In the genomic region with DNA sequence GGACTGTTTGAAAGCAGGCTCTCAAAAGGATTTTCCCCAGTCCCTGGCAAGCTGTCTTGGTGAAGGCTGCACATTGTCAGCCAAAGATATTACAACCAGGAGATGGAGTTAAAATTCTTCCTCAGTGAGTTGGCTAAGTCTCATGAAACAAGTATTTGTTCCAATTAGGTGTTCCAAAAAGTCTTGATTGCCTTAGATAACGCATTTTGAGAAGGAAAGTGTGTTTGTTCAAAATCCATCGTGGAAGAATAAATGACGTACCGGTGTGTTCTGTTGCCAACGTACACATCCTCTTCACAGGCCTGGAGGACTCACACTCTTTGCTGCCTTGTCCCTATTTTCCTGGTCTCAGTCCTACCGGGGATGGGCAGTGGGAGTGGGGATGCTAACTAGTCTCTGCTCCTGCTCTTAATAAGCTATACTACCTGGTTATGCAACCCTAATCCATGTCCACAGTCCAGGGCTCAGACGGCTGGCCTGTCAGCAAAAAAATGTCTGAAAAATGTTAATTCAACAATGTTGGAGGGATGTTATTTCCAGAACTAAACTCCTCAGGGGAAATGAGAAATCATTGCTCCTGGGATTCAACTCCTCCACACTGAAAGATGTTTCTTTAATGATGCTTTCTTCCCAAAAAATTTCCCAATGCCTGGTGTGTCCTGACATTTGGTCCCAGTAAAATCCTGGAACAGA, we compare ENCODE assay signal across 12 cellular contexts.
DNase-seq lines count a peak whose midpoint lies in the region; ATAC-seq and TF ChIP-seq lines count a peak whose summit lies in the region.
"Had no signal": no experiment of that assay in that cellular context is flagged by ENCODE, and none has a peak within 500 bp of the region (broad histone marks: within the 10 kb centered on the region; RNA-seq: fewer than 3 reads in every experiment).

No MANE protein-coding gene starts in this region.

- H3K4me1 Mint-ChIP-seq in type B pancreatic cell (ENCODE audit: unreplicated experiment), result peaks cover 8% of the 10 kb centered on the region

- H3K27me3 Mint-ChIP-seq in type B pancreatic cell, result no peaks in the 10 kb centered on the region
- H3K27me3 Mint-ChIP-seq: dendritic cell treated with granulocyte-macrophage colony-stimulating factor and Interleukin-4, amounts not matched to agents 40 ng/mL and 50 ng/mL, for 4 days had no signal

- peak; percentile 71 for DNase-seq in AG09319 (ENCODE audit: extremely low read depth, low read depth)
- DNase-seq in astrocyte of the spinal cord (ENCODE audit: low read depth, low spot score), result peak; percentile 87
- peak; percentile 63 for DNase-seq in left cardiac atrium
- peak; percentile 36 for DNase-seq in pulmonary artery endothelial cell (ENCODE audit: low read depth, low spot score)
- DNase-seq in type B pancreatic cell (ENCODE audit: extremely low spot score, unreplicated experiment), result no peak
- no peak for DNase-seq in NOMO-1 treated with DMSO at 0.1 percent for 48 hours (lab: John Stamatoyannopoulos, UW; ENCODE audit: unreplicated experiment)
- no peak for DNase-seq in DMS79 (lab: John Stamatoyannopoulos, UW)
- DNase-seq: BE2C; stimulated activated CD4-positive, alpha-beta T cell treated with anti-CD3 and anti-CD28 coated beads, Interleukin-1b, Interleukin-23, amount 100 ng/mL, for 48 hours; T-helper 2 cell had no signal

- H3K4me3 ChIP-seq in astrocyte of the spinal cord (ENCODE audit: low read depth, low read length), result no peak overlapping the region

- H3K36me3 Mint-ChIP-seq in type B pancreatic cell, result no peaks in the 10 kb centered on the region

- ATAC-seq in left cardiac atrium (peak; percentile 73 to 77), HG03354 (IDR thresholded peaks at IDR 0.05; ENCODE audit: poor library complexity, severe bottlenecking, unreplicated experiment) (no peak)

- in situ Hi-C loops in astrocyte of the spinal cord (cut with HindIII; ENCODE audit: low sequenced_read_pairs), result no loop called here

- no peak overlapping the region for H3K4me3 Mint-ChIP-seq in type B pancreatic cell
- H3K4me3 Mint-ChIP-seq: dendritic cell treated with granulocyte-macrophage colony-stimulating factor and Interleukin-4, amounts not matched to agents 40 ng/mL and 50 ng/mL, for 4 days had no signal

- H3K9me3 Mint-ChIP-seq in type B pancreatic cell, result no peaks in the 10 kb centered on the region
- H3K9me3 Mint-ChIP-seq: dendritic cell treated with granulocyte-macrophage colony-stimulating factor and Interleukin-4, amounts not matched to agents 40 ng/mL and 50 ng/mL, for 4 days had no signal

- no peak for TF ChIP-seq CTCF in AG09319 (IDR thresholded peaks at IDR 0.05; ENCODE audit: low read depth, low read length)
- no peak for TF ChIP-seq CTCF in astrocyte of the spinal cord (IDR thresholded peaks at IDR 0.05; ENCODE audit: low read depth, low read length)
- TF ChIP-seq CTCF in type B pancreatic cell (conservative IDR thresholded peaks at IDR 0.05), result no peak

- H3K27ac Mint-ChIP-seq in type B pancreatic cell, result no peak overlapping the region
- H3K27ac Mint-ChIP-seq: dendritic cell treated with granulocyte-macrophage colony-stimulating factor and Interleukin-4, amounts not matched to agents 40 ng/mL and 50 ng/mL, for 4 days had no signal

- intact Hi-C loops in left cardiac atrium (cut with DNase I), result loop anchor here in 1 of 2 donors (5.0 kb wide), 1 partner anchor 102 kb away; no protein-coding TSS in a partner anchor

Comparison
In these comparisons a context has a peak if more than half of its experiments do, and no peak if none do; other contexts are left out.
1. DNase-seq: peak in AG09319 (single experiment), astrocyte of the spinal cord (single experiment), left cardiac atrium (single experiment) and pulmonary artery endothelial cell (single experiment); none in type B pancreatic cell (single experiment), NOMO-1 treated with DMSO at 0.1 percent for 48 hours (single experiment) and DMS79 (single experiment).